In the genomic region with DNA sequence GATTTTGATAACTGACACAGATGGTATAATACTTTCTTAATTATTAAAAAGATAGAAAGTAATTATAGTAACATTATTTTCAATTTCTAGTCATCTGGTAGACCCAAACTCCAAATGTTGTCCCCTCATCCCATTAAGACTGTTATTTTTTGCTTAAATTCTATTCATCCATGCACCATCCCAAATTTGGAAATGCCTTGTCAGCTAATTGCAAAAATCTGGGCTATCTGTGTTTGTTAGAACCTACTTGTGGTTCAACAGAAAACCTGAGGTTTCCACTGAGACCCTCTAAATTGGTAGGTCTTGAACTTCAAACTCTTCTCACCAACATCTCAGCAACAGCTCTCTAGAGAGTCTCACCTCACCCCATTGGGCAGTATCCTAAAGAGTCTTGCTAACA, we compare ENCODE assay signal across 19 cellular contexts.
DNase-seq lines count a peak whose midpoint lies in the region; ATAC-seq, FAIRE-seq and TF ChIP-seq lines count a peak whose summit lies in the region.
"Had no signal": no experiment of that assay in that cellular context is flagged by ENCODE, and none has a peak within 500 bp of the region (broad histone marks: within the 10 kb centered on the region; RNA-seq: fewer than 3 reads in every experiment).

No MANE protein-coding gene starts in this region.

- H3K4me2 ChIP-seq in A549 (no peak overlapping the region), IMR-90 (ENCODE audit: low read depth, low read length) (no peak overlapping the region), H1 (ENCODE audit: insufficient read depth in 1 of 2, low read depth in 2 of 2, low read length in 2 of 2) (no peak overlapping the region)
- H3K4me2 ChIP-seq: BLaER1 treated with 17β-estradiol and CSF1 and Interleukin-3, amounts not matched to agents 10 nM and 100 nM had no signal

- no peak overlapping the region for H3K56ac ChIP-seq in IMR-90 (ENCODE audit: extremely low read depth, insufficient read depth, low read length)
- no peak overlapping the region for H3K56ac ChIP-seq in H1 (replicated peaks; ENCODE audit: insufficient read length, low read depth, low read length)

- H3K79me1 ChIP-seq in IMR-90 (ENCODE audit: low read depth in 1 of 2, low read length in 2 of 2) (no peaks in the 10 kb centered on the region), H1 (ENCODE audit: low read depth, low read length) (no peaks in the 10 kb centered on the region)

- no peak for ATAC-seq in A549
- no peak for ATAC-seq in IMR-90 (ENCODE audit: low read depth)
- no peak for ATAC-seq in GM18861 (IDR thresholded peaks at IDR 0.05; ENCODE audit: unreplicated experiment)
- ATAC-seq: CD8-positive, alpha-beta T cell had no signal

- H3K9me1 ChIP-seq in IMR-90 (ENCODE audit: insufficient read depth, low read length), result no peaks in the 10 kb centered on the region

- H2BK120ac ChIP-seq in IMR-90 (ENCODE audit: low read depth, low read length) (no peak overlapping the region), H1 (replicated peaks; ENCODE audit: low read depth, low read length) (no peak overlapping the region)

- H3K23ac ChIP-seq in IMR-90 (ENCODE audit: low read depth, low read length) (no peak overlapping the region), H1 (ENCODE audit: insufficient read length) (no peak overlapping the region)

- TF ChIP-seq CTCF in A549 (IDR thresholded peaks at IDR 0.05) (no peak), IMR-90 (conservative IDR thresholded peaks at IDR 0.05; ENCODE audit: low read depth, low read length) (no peak), H1 (IDR thresholded peaks at IDR 0.05; ENCODE audit: control extremely low read depth in 1 of 3, insufficient read depth in 1 of 3, low read depth in 1 of 3, low read length in 3 of 3) (no peak)

- no peaks in the 10 kb centered on the region for H4K20me1 ChIP-seq in IMR-90 (ENCODE audit: insufficient read depth, low read length)
- no peaks in the 10 kb centered on the region for H4K20me1 ChIP-seq in H1 (replicated peaks in 1 of 2; ENCODE audit: control insufficient read depth in 1 of 2, insufficient read depth in 2 of 2, low read length in 2 of 2)
- H4K20me1 ChIP-seq: BLaER1 treated with 17β-estradiol and CSF1 and Interleukin-3, amounts not matched to agents 10 nM and 100 nM had no signal

- no peak for TF ChIP-seq RAD21 in A549 (conservative IDR thresholded peaks at IDR 0.05 in 1 of 2, IDR thresholded peaks at IDR 0.05 in 1 of 2)
- TF ChIP-seq RAD21 in IMR-90 (IDR thresholded peaks at IDR 0.05; ENCODE audit: low read length), result no peak
- TF ChIP-seq RAD21 in H1 (IDR thresholded peaks at IDR 0.05 in 1 of 2, conservative IDR thresholded peaks at IDR 0.05 in 1 of 2; ENCODE audit: low read depth in 2 of 2, low read length in 2 of 2), result no peak

- H2BK15ac ChIP-seq in IMR-90 (ENCODE audit: low read depth, low read length) (no peak overlapping the region), H1 (ENCODE audit: low read length) (no peak overlapping the region)

- POLR2A ChIA-PET in A549 (lab: Yijun Ruan, JAX) (no interaction called here), IMR-90 (lab: Charles Lee; ENCODE audit: unreplicated experiment) (no interaction called here), H1 (lab: Charles Lee; ENCODE audit: partially characterized antibody) (no interaction called here)

- H4K8ac ChIP-seq in IMR-90 (ENCODE audit: low read depth in 2 of 2, low read length in 2 of 2) (no peak overlapping the region), H1 (ENCODE audit: extremely low read depth, insufficient read depth, low read length) (no peak overlapping the region)

- H2BK12ac ChIP-seq in H1 (ENCODE audit: low read depth, low read length), result no peak overlapping the region

- H3K27me3 ChIP-seq in IMR-90 (ENCODE audit: control insufficient read depth, insufficient read depth, low read length) (no peaks in the 10 kb centered on the region), H1 (replicated peaks in 1 of 4; ENCODE audit: control insufficient read depth in 3 of 4, extremely low read depth in 1 of 4, insufficient read depth in 3 of 4, low read length in 3 of 4) (no peaks in the 10 kb centered on the region)
- H3K27me3 ChIP-seq: BLaER1 treated with 17β-estradiol and CSF1 and Interleukin-3, amounts not matched to agents 10 nM and 100 nM had no signal

- H3K23me2 ChIP-seq in H1 (ENCODE audit: low read depth, low read length), result no peaks in the 10 kb centered on the region

- no TSS peak for BruUV-seq in IMR-90 (replicated peaks; lab: Mats Ljungman, UMichigan)

- in situ Hi-C loops in IMR-90 (cut with MboI; ENCODE audit: low sequenced_read_pairs), result no loop called here

- TF ChIP-seq POLR2A in A549 (IDR thresholded peaks at IDR 0.05; ENCODE audit: low read length) (no peak), IMR-90 (IDR thresholded peaks at IDR 0.05; ENCODE audit: low read depth, low read length) (no peak), H1 (IDR thresholded peaks at IDR 0.05; ENCODE audit: control extremely low read depth in 1 of 2, low read depth in 2 of 2, low read length in 2 of 2) (no peak)

- CTCF ChIA-PET in A549 (lab: Yijun Ruan, JAX) (no interaction called here), IMR-90 (lab: Yijun Ruan, JAX) (interaction anchor here (1.2 kb wide), 1 partner anchor 37 kb away, joined by 3 read pairs; no protein-coding TSS in a partner anchor), H1 (lab: Charles Lee; ENCODE audit: partially characterized antibody) (interaction anchor here (0.8 kb wide), 1 partner anchor 9 kb away, joined by 3 read pairs; no protein-coding TSS in a partner anchor)

- no peak for DNase-seq in A549 (ENCODE audit: low read depth in 1 of 2, low spot score in 1 of 2)
- DNase-seq in IMR-90, result no peak
- DNase-seq in H1 (ENCODE audit: low read depth in 1 of 2, low spot score in 2 of 2), result no peak
- DNase-seq in HTR-8/SVneo (ENCODE audit: insufficient read length, low spot score), result no peak
- DNase-seq: 8988T; AML-193; Caco-2; Calu3; CD4-positive, alpha-beta T cell; CD8-positive, alpha-beta T cell; DMS79 treated with DMSO at 0.1 percent for 48 hours; GF-D8 had no signal

- H2AK5ac ChIP-seq in IMR-90 (ENCODE audit: low read depth, low read length), result no peak overlapping the region
- H2AK5ac ChIP-seq in H1 (ENCODE audit: low read depth, low read length), result no peak overlapping the region

- H3K36me3 ChIP-seq in IMR-90 (ENCODE audit: control insufficient read depth, insufficient read depth, low read length), result no peaks in the 10 kb centered on the region
- no peaks in the 10 kb centered on the region for H3K36me3 ChIP-seq in H1 (ENCODE audit: control insufficient read depth in 2 of 4, insufficient read depth in 4 of 4, low read length in 3 of 4)
- H3K36me3 ChIP-seq: BLaER1 treated with 17β-estradiol and CSF1 and Interleukin-3, amounts not matched to agents 10 nM and 100 nM had no signal

- H2BK5ac ChIP-seq in IMR-90 (ENCODE audit: low read depth, low read length, poor library complexity, severe bottlenecking), result no peak overlapping the region
- no peak overlapping the region for H2BK5ac ChIP-seq in H1 (ENCODE audit: low read depth, low read length)

- dilution Hi-C loops in IMR-90 (cut with HindIII; ENCODE audit: low sequenced_read_pairs, unreplicated experiment), result no loop called here

- H3K4ac ChIP-seq in IMR-90 (ENCODE audit: low read depth, low read length), result no peak overlapping the region
- no peak overlapping the region for H3K4ac ChIP-seq in H1 (replicated peaks; ENCODE audit: insufficient read length, low read depth, low read length)

- H4K91ac ChIP-seq in IMR-90 (ENCODE audit: insufficient read depth, low read depth, low read length) (no peak overlapping the region), H1 (replicated peaks; ENCODE audit: insufficient read length, low read length) (no peak overlapping the region)

- H3K14ac ChIP-seq in IMR-90 (replicated peaks; ENCODE audit: low read depth, low read length) (no peak overlapping the region), H1 (ENCODE audit: insufficient read length) (no peak overlapping the region)

- no peak for TF ChIP-seq EP300 in A549 (IDR thresholded peaks at IDR 0.05)
- TF ChIP-seq EP300 in H1 (IDR thresholded peaks at IDR 0.05; ENCODE audit: borderline replicate concordance in 1 of 2, low read depth in 2 of 2, low read length in 2 of 2), result no peak

- intact Hi-C loops in IMR-90 (cut with micrococcal nuclease), result no loop called here

- H3K9me3 ChIP-seq in A549 (no peaks in the 10 kb centered on the region), IMR-90 (ENCODE audit: control insufficient read depth, insufficient read depth, low read length) (no peaks in the 10 kb centered on the region), H1 (ENCODE audit: insufficient read depth in 2 of 2, low read depth in 1 of 2, low read length in 1 of 2) (no peaks in the 10 kb centered on the region)
- H3K9me3 ChIP-seq: BLaER1 treated with 17β-estradiol and CSF1 and Interleukin-3, amounts not matched to agents 10 nM and 100 nM; Caco-2 had no signal

- H2AK9ac ChIP-seq in IMR-90 (replicated peaks; ENCODE audit: low read depth, low read length, poor library complexity), result no peak overlapping the region

- H3K27ac ChIP-seq in A549 (no peak overlapping the region), IMR-90 (ENCODE audit: insufficient read depth, low read length) (no peak overlapping the region), H1 (ENCODE audit: low read depth, low read length) (no peak overlapping the region)
- H3K27ac ChIP-seq: BLaER1 treated with 17β-estradiol and CSF1 and Interleukin-3, amounts not matched to agents 10 nM and 100 nM; C4-2B had no signal

- H4K5ac ChIP-seq in IMR-90 (ENCODE audit: low read depth, low read length), result no peak overlapping the region
- no peak overlapping the region for H4K5ac ChIP-seq in H1 (ENCODE audit: insufficient read length, low read depth, low read length)

- H3K4me3 ChIP-seq in A549 (no peak overlapping the region), IMR-90 (ENCODE audit: insufficient read depth, low read depth, low read length) (no peak overlapping the region), H1 (ENCODE audit: extremely low read depth in 1 of 4, insufficient read depth in 2 of 4, low read depth in 3 of 4, low read length in 4 of 4) (no peak overlapping the region)
- H3K4me3 ChIP-seq: BLaER1 treated with 17β-estradiol and CSF1 and Interleukin-3, amounts not matched to agents 10 nM and 100 nM had no signal

- H2BK20ac ChIP-seq in IMR-90 (ENCODE audit: low read depth, low read length) (no peak overlapping the region), H1 (ENCODE audit: low read length) (no peak overlapping the region)

- no peaks in the 10 kb centered on the region for H3K4me1 ChIP-seq in A549
- no peaks in the 10 kb centered on the region for H3K4me1 ChIP-seq in IMR-90 (ENCODE audit: control insufficient read depth, insufficient read depth, low read length)
- no peaks in the 10 kb centered on the region for H3K4me1 ChIP-seq in H1 (replicated peaks in 1 of 4; ENCODE audit: control insufficient read depth in 3 of 4, insufficient read depth in 4 of 4, low read length in 3 of 4)
- H3K4me1 ChIP-seq: BLaER1 treated with 17β-estradiol and CSF1 and Interleukin-3, amounts not matched to agents 10 nM and 100 nM; Caco-2 had no signal

- H3K18ac ChIP-seq in IMR-90 (ENCODE audit: low read depth, low read length) (no peak overlapping the region), H1 (ENCODE audit: extremely low read depth, low read length) (no peak overlapping the region)

- no peak overlapping the region for H3K9ac ChIP-seq in IMR-90 (ENCODE audit: low read depth, low read length)
- no peak overlapping the region for H3K9ac ChIP-seq in H1 (replicated peaks in 1 of 4; ENCODE audit: extremely low read depth in 1 of 4, low read depth in 3 of 4, low read length in 3 of 4)
- H3K9ac ChIP-seq: BLaER1 treated with 17β-estradiol and CSF1 and Interleukin-3, amounts not matched to agents 10 nM and 100 nM had no signal

- H3K79me2 ChIP-seq in H1 (ENCODE audit: control insufficient read depth in 1 of 2, insufficient read depth in 2 of 2, low read length in 2 of 2), result no peaks in the 10 kb centered on the region

- no peak overlapping the region for H2AFZ ChIP-seq in IMR-90 (replicated peaks; ENCODE audit: low read length, poor library complexity)
- H2AFZ ChIP-seq in H1 (ENCODE audit: low read length), result peak overlapping the region; percentile 20; the same call in 1 of the 2 replicates

- FAIRE-seq in A549 (lab: Jason Lieb, UNC), result no peak
- FAIRE-seq in H1 (lab: Jason Lieb, UNC), result no peak
- no peak for FAIRE-seq in HTR-8/SVneo (lab: Jason Lieb, UNC)
- FAIRE-seq: A204.1, D721Med, G401.6, GM12891 had no signal

Comparison
In these comparisons a context has a peak if more than half of its experiments do, and no peak if none do; other contexts are left out.
1. Of the 18 proteins assayed by ChIP-seq in both H1 and A549: peak only in H1: none; only in A549: MAFK; in both: none; in neither: 17.